Comparison of ENCODE assay signal across 22 cellular contexts in the genomic region with DNA sequence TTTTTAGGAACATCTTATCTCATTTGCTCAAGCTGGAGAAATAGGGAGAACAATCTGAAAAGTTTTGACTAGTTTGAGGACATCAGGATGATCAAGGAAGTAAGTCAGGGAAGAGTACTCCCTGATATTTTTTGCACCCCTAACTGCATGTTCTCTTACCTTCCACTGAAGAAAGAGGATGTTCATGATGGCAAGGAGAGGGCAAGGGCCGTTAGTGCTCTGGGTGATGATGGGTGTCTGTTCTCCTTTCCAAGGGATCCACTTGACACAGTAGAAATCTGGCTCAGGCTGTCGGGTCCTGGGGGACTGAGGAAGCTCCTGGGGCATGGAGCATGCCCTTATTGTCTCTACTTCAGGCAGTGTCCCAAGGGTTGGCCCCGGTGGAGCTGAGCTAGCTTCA. TPM values are rescaled to one million over a fixed set of nuclear protein-coding genes. Genes with fewer than 3 reads are reported as not detected.
DNase-seq lines count a peak whose midpoint lies in the region; ATAC-seq, FAIRE-seq and TF ChIP-seq lines count a peak whose summit lies in the region.
"Had no signal": no experiment of that assay in that cellular context is flagged by ENCODE, and none has a peak within 500 bp of the region (broad histone marks: within the 10 kb centered on the region; RNA-seq: fewer than 3 reads in every experiment).

No MANE protein-coding gene starts in this region.

- H3K27ac Mint-ChIP-seq in activated T-cell treated with anti-CD3 and anti-CD28 coated beads, Interleukin-2, amount 50 U/mL, for 72 hours = peak overlapping the region; percentile 5
- peak overlapping the region; percentile 60 to 96 (median 88) for H3K27ac Mint-ChIP-seq in CD4-positive, alpha-beta memory T cell
- peak overlapping the region; percentile 96 to 97 for H3K27ac Mint-ChIP-seq in T-cell
- H3K27ac Mint-ChIP-seq: activated CD8-positive, alpha-beta memory T cell treated with anti-CD3 and anti-CD28 coated beads, Interleukin-2, amount 10 ng/mL, durations not matched to agents 7 days and 5 days had no signal

- H3K4me1 Mint-ChIP-seq in activated T-cell treated with anti-CD3 and anti-CD28 coated beads, Interleukin-2, amount 50 U/mL, for 72 hours (ENCODE audit: low read depth) = peaks cover 75% of the 10 kb centered on the region
- H3K4me1 Mint-ChIP-seq in CD4-positive, alpha-beta memory T cell = peaks cover 38 to 71% (median 51%) of the 10 kb centered on the region in 4 donors
- H3K4me1 Mint-ChIP-seq in T-cell = peaks cover 58 to 65% (median 63%) of the 10 kb centered on the region in 3 donors

- TF ChIP-seq CTCF in neutrophil (IDR thresholded peaks at IDR 0.05) = no peak

- peaks cover 60% of the 10 kb centered on the region for H3K4me1 ChIP-seq in CD4-positive, alpha-beta memory T cell (ENCODE audit: insufficient read depth, low read length)
- H3K4me1 ChIP-seq in neutrophil (ENCODE audit: control insufficient read depth in 1 of 2, insufficient read depth in 1 of 2, low read depth in 1 of 2, low read length in 1 of 2) = peaks cover 62 to 80% of the 10 kb centered on the region in 2 experiments

- H3K27me3 Mint-ChIP-seq in activated T-cell treated with anti-CD3 and anti-CD28 coated beads, Interleukin-2, amount 50 U/mL, for 72 hours (ENCODE audit: low read depth) = no peaks in the 10 kb centered on the region
- no peaks in the 10 kb centered on the region for H3K27me3 Mint-ChIP-seq in CD4-positive, alpha-beta memory T cell
- H3K27me3 Mint-ChIP-seq in T-cell = no peaks in the 10 kb centered on the region
- H3K27me3 Mint-ChIP-seq: activated CD8-positive, alpha-beta memory T cell treated with anti-CD3 and anti-CD28 coated beads, Interleukin-2, amount 10 ng/mL, durations not matched to agents 7 days and 5 days; IgD-negative memory B cell had no signal

- H3K36me3 ChIP-seq in CD4-positive, alpha-beta memory T cell (ENCODE audit: insufficient read depth, low read length) = peaks cover 37% of the 10 kb centered on the region
- H3K36me3 ChIP-seq in neutrophil = peaks cover 46% of the 10 kb centered on the region

- no peak for ATAC-seq in activated T-cell treated with anti-CD3 and anti-CD28 coated beads, Interleukin-2, amount 50 U/mL, for 72 hours (replicated peaks in 1 of 2)
- ATAC-seq in T-cell (replicated peaks in 1 of 4) = no peak
- no peak for ATAC-seq in GM19397 (IDR thresholded peaks at IDR 0.05; ENCODE audit: unreplicated experiment)
- ATAC-seq: activated CD8-positive, alpha-beta memory T cell treated with anti-CD3 and anti-CD28 coated beads, Interleukin-2, amount 10 ng/mL, durations not matched to agents 7 days and 5 days; body of pancreas; stimulated activated effector memory CD8-positive, alpha-beta T cell treated with anti-CD3 and anti-CD28 coated beads, Interleukin-12 subunit alpha, Interleukin-12 subunit beta, amount 100 ng/mL, for 72 hours had no signal

- H3K9me3 Mint-ChIP-seq in activated T-cell treated with anti-CD3 and anti-CD28 coated beads, Interleukin-2, amount 50 U/mL, for 72 hours = no peaks in the 10 kb centered on the region
- H3K9me3 Mint-ChIP-seq in CD4-positive, alpha-beta memory T cell = no peaks in the 10 kb centered on the region
- no peaks in the 10 kb centered on the region for H3K9me3 Mint-ChIP-seq in T-cell
- H3K9me3 Mint-ChIP-seq: IgD-negative memory B cell; stimulated activated effector memory CD8-positive, alpha-beta T cell treated with anti-CD3 and anti-CD28 coated beads, Interleukin-12 subunit alpha, Interleukin-12 subunit beta, amount 100 ng/mL, for 72 hours had no signal

- peak overlapping the region in 1 of 2 donors; percentile 7 for H3K4me3 Mint-ChIP-seq in activated T-cell treated with anti-CD3 and anti-CD28 coated beads, Interleukin-2, amount 50 U/mL, for 72 hours
- H3K4me3 Mint-ChIP-seq in CD4-positive, alpha-beta memory T cell = peak overlapping the region in 6 of 8 donors; percentile 19 to 89 (median 80)
- peak overlapping the region in 2 of 3 donors; percentile 4 to 96 for H3K4me3 Mint-ChIP-seq in T-cell
- H3K4me3 Mint-ChIP-seq: activated CD8-positive, alpha-beta memory T cell treated with anti-CD3 and anti-CD28 coated beads, Interleukin-2, amount 10 ng/mL, durations not matched to agents 7 days and 5 days; stimulated activated effector memory CD8-positive, alpha-beta T cell treated with anti-CD3 and anti-CD28 coated beads, Interleukin-12 subunit alpha, Interleukin-12 subunit beta, amount 100 ng/mL, for 72 hours had no signal

- DNase-seq in activated T-cell treated with anti-CD3 and anti-CD28 coated beads, Interleukin-2, amount 50 U/mL, for 72 hours = no peak
- DNase-seq in activated T-cell treated with anti-CD3 and anti-CD28 coated beads for 4 hours = no peak
- DNase-seq in CD4-positive, alpha-beta memory T cell = no peak
- no peak for DNase-seq in T-cell
- no peak for DNase-seq in RCC 7860 (ENCODE audit: low spot score)
- no peak for DNase-seq in cortex of kidney (lab: John Stamatoyannopoulos, UW)
- DNase-seq: activated CD4-positive, CD25-positive, alpha-beta regulatory T cell treated with anti-CD3 and anti-CD28 coated beads, Interleukin-2, amount 50 U/mL, for 72 hours; activated CD8-positive, alpha-beta memory T cell treated with anti-CD3 and anti-CD28 coated beads, Interleukin-2, amount 10 ng/mL, durations not matched to agents 7 days and 5 days; body of pancreas; Calu3; H7; NCI-H1048; NCI-H2029; Right ventricle myocardium superior; tibial artery had no signal

- no peak for FAIRE-seq in RCC 7860 (lab: Jason Lieb, UNC)
- FAIRE-seq: frontal cortex, GM19239 had no signal

- no peak overlapping the region for H3K4me3 ChIP-seq in CD4-positive, alpha-beta memory T cell (ENCODE audit: low read length in 2 of 2)
- peak overlapping the region; percentile 90 to 99 for H3K4me3 ChIP-seq in neutrophil (ENCODE audit: low read depth in 1 of 2, low read length in 1 of 2)
- H3K4me3 ChIP-seq: body of pancreas, tibial artery had no signal

- peaks cover 0 to 3% of the 10 kb centered on the region in 2 donors for H3K36me3 Mint-ChIP-seq in activated T-cell treated with anti-CD3 and anti-CD28 coated beads, Interleukin-2, amount 50 U/mL, for 72 hours (ENCODE audit: insufficient read depth in 2 of 2)
- peaks cover 23 to 58% of the 10 kb centered on the region in 2 donors for H3K36me3 Mint-ChIP-seq in CD4-positive, alpha-beta memory T cell
- peaks cover 25% of the 10 kb centered on the region for H3K36me3 Mint-ChIP-seq in T-cell
- H3K36me3 Mint-ChIP-seq: activated CD8-positive, alpha-beta memory T cell treated with anti-CD3 and anti-CD28 coated beads, Interleukin-2, amount 10 ng/mL, durations not matched to agents 7 days and 5 days; stimulated activated effector memory CD8-positive, alpha-beta T cell treated with anti-CD3 and anti-CD28 coated beads, Interleukin-12 subunit alpha, Interleukin-12 subunit beta, amount 100 ng/mL, for 72 hours had no signal

- H3K27me3 ChIP-seq in CD4-positive, alpha-beta memory T cell (ENCODE audit: insufficient read depth, low read length) = no peaks in the 10 kb centered on the region
- no peaks in the 10 kb centered on the region for H3K27me3 ChIP-seq in neutrophil
- H3K27me3 ChIP-seq: body of pancreas, tibial artery had no signal

- H3K9me3 ChIP-seq in CD4-positive, alpha-beta memory T cell (ENCODE audit: control insufficient read depth in 1 of 2, low read length in 2 of 2) = no peaks in the 10 kb centered on the region
- no peaks in the 10 kb centered on the region for H3K9me3 ChIP-seq in neutrophil
- H3K9me3 ChIP-seq: body of pancreas, tibial artery had no signal

- CTCF ChIA-PET in CD4-positive, alpha-beta memory T cell (lab: Charles Lee; ENCODE audit: partially characterized antibody) = interaction anchor here (1.0 to 14.9 kb wide), 5 partner anchors 10 to 97 kb away, joined by 3 to 255 read pairs (median 3); a partner anchor contains a TSS
- CTCF ChIA-PET in T-cell (lab: Charles Lee) = interaction anchor here in 1 of 2 donors (0.6 kb wide), 1 partner anchor 82 kb away, joined by 3 read pairs; no protein-coding TSS in a partner anchor

- intact Hi-C loops in CD4-positive, alpha-beta memory T cell (cut with micrococcal nuclease) = no loop called here

- H3K27ac ChIP-seq in CD4-positive, alpha-beta memory T cell (ENCODE audit: low read depth, low read length) = peak overlapping the region; percentile 53
- peak overlapping the region; percentile 96 for H3K27ac ChIP-seq in neutrophil
- H3K27ac ChIP-seq: epithelial cell of prostate, tibial artery had no signal

- POLR2A ChIA-PET in CD4-positive, alpha-beta memory T cell (lab: Charles Lee; ENCODE audit: partially characterized antibody) = interaction anchor here (0.6 to 1.6 kb wide), 4 partner anchors 27 to 235 kb away, joined by 3 to 9 read pairs (median 3); a partner anchor contains a TSS
- POLR2A ChIA-PET in T-cell (lab: Charles Lee) = interaction anchor here in 1 of 2 donors (0.6 kb wide), 1 partner anchor 383 kb away, joined by 8 read pairs; no protein-coding TSS in a partner anchor

RNA-seq across cellular contexts. Expression of a gene that starts 4.7 kb away (rescaled TPM):
- total RNA-seq in activated T-cell treated with anti-CD3 and anti-CD28 coated beads, Interleukin-2, amount 50 U/mL, for 72 hours = 10 to 100 TPM; 10.9 to 11.9 TPM
- 10 to 100 TPM; 31.4 to 32.1 TPM for total RNA-seq in CD4-positive, alpha-beta memory T cell
- polyA plus RNA-seq in CD4-positive, alpha-beta memory T cell = 10 to 100 TPM in 1 of 2 donors, 1 to 10 TPM in 1; 6.5 to 17.6 TPM
- total RNA-seq in T-cell = 10 to 100 TPM; 15.3 to 26.8 (median 19.0) TPM

RNA-seq across cellular contexts. Expression of a gene that starts 6.2 kb away (rescaled TPM):
- total RNA-seq in activated T-cell treated with anti-CD3 and anti-CD28 coated beads, Interleukin-2, amount 50 U/mL, for 72 hours = 10 to 100 TPM; 18.1 to 20.1 TPM
- total RNA-seq in CD4-positive, alpha-beta memory T cell = 10 to 100 TPM; 35.0 to 38.9 TPM
- 10 to 100 TPM; 52.6 to 59.0 TPM for polyA plus RNA-seq in CD4-positive, alpha-beta memory T cell
- total RNA-seq in T-cell = 10 to 100 TPM; 15.3 to 31.3 (median 24.9) TPM

RNA-seq across cellular contexts. Expression of a gene that starts 19.9 kb away (rescaled TPM):
- under 1 TPM in 1 of 2 donors, not detected in 1; 0.21 TPM for total RNA-seq in activated T-cell treated with anti-CD3 and anti-CD28 coated beads, Interleukin-2, amount 50 U/mL, for 72 hours
- under 1 TPM in 1 of 2 experiments, not detected in 1; 0.17 TPM for total RNA-seq in CD4-positive, alpha-beta memory T cell
- polyA plus RNA-seq in CD4-positive, alpha-beta memory T cell = under 1 TPM; 0.23 to 0.33 TPM
- under 1 TPM in 2 of 5 donors, not detected in 3; 0.15 to 0.16 TPM for total RNA-seq in T-cell
- total RNA-seq: Right ventricle myocardium superior had no signal

RNA-seq across cellular contexts. Expression of a gene that starts 27.4 kb away (rescaled TPM):
- 100 to 1,000 TPM; 184 to 185 TPM for total RNA-seq in activated T-cell treated with anti-CD3 and anti-CD28 coated beads, Interleukin-2, amount 50 U/mL, for 72 hours
- total RNA-seq in CD4-positive, alpha-beta memory T cell = 100 to 1,000 TPM; 145 to 149 TPM
- 100 to 1,000 TPM; 184 to 206 TPM for polyA plus RNA-seq in CD4-positive, alpha-beta memory T cell
- total RNA-seq in T-cell = 100 to 1,000 TPM in 4 of 5 donors, 10 to 100 TPM in 1; 74.3 to 153 (median 135) TPM

RNA-seq across cellular contexts. Expression of a gene that starts 34.4 kb away (rescaled TPM):
- total RNA-seq in activated T-cell treated with anti-CD3 and anti-CD28 coated beads, Interleukin-2, amount 50 U/mL, for 72 hours = 1 to 10 TPM; 2.8 to 5.3 TPM
- 1 to 10 TPM; 4.6 to 8.3 TPM for total RNA-seq in CD4-positive, alpha-beta memory T cell
- polyA plus RNA-seq in CD4-positive, alpha-beta memory T cell = not detected
- 1 to 10 TPM in 3 of 5 donors, under 1 TPM in 2; 0.54 to 2.6 (median 2.2) TPM for total RNA-seq in T-cell

Comparison
In these comparisons a context has a peak if more than half of its experiments do, and no peak if none do; other contexts are left out.
1. H3K27ac Mint-ChIP-seq: peak in every context shown above with its lines; median percentile 96 in T-cell; 88 in CD4-positive, alpha-beta memory T cell; 5 in activated T-cell treated with anti-CD3 and anti-CD28 coated beads, Interleukin-2, amount 50 U/mL, for 72 hours.
2. H3K4me3 ChIP-seq: peak in neutrophil (2 of 2); none in CD4-positive, alpha-beta memory T cell (0 of 2).